Comparison of ENCODE assay signal across 9 cellular contexts in genomic region chr10:71998840-71999194, GRCh38. TPM values are rescaled to one million over a fixed set of nuclear protein-coding genes. Genes with fewer than 3 reads are reported as not detected.
DNase-seq lines count a peak whose midpoint lies in the region; ATAC-seq, FAIRE-seq and TF ChIP-seq lines count a peak whose summit lies in the region.
"Had no signal": no experiment of that assay in that cellular context is flagged by ENCODE, and none has a peak within 500 bp of the region (broad histone marks: within the 10 kb centered on the region; RNA-seq: fewer than 3 reads in every experiment).

No MANE protein-coding gene starts in this region.

- H3K36me3 ChIP-seq in HUES48 (ENCODE audit: control insufficient read depth, insufficient read depth, low read length) (no peaks in the 10 kb centered on the region), HepG2 (replicated peaks in 1 of 2; ENCODE audit: control insufficient read depth in 1 of 2, insufficient read depth in 2 of 2, low read length in 2 of 2) (peaks cover 0 to 14% of the 10 kb centered on the region in 2 experiments; a peak in 2 of 5 replicates), tibial artery (peaks cover 0 to 7% (median 0%) of the 10 kb centered on the region in 3 donors)

- no peak overlapping the region for H2AFZ ChIP-seq in HepG2 (ENCODE audit: low read length)

- peaks cover 11% of the 10 kb centered on the region; the same call in 1 of the 2 replicates for H4K20me1 ChIP-seq in HepG2 (ENCODE audit: insufficient read depth, low read length)

- intact Hi-C loops in HepG2 (cut with micrococcal nuclease; ENCODE audit: unreplicated experiment): no loop called here
- intact Hi-C loops in tibial artery (cut with DNase I; ENCODE audit: low total_unique reads): loop anchor here (1.0 kb wide), 1 partner anchor 34 kb away; no protein-coding TSS in a partner anchor

- CTCF ChIA-PET in HepG2 (lab: Yijun Ruan, JAX; ENCODE audit: low intra/inter-chr PET ratio, low total read pairs): no interaction called here

- H3K27me3 ChIP-seq in HUES48 (ENCODE audit: control insufficient read depth, insufficient read depth, low read length): no peaks in the 10 kb centered on the region
- no peaks in the 10 kb centered on the region for H3K27me3 ChIP-seq in HepG2 (ENCODE audit: control insufficient read depth in 1 of 2, insufficient read depth in 2 of 2, low read length in 2 of 2)
- H3K27me3 ChIP-seq in tibial artery: no peaks in the 10 kb centered on the region

- 25% methylated on average over 5 of the region's 5 CpGs for WGBS in HepG2 (ENCODE audit: low lambda C conversion rate)

- TF ChIP-seq CTCF in choroid plexus epithelial cell (conservative IDR thresholded peaks at IDR 0.05; ENCODE audit: low read depth, low read length) (no peak), HepG2 (CRISPR knock-in tag; IDR thresholded peaks at IDR 0.05) (no peak), tibial artery (IDR thresholded peaks at IDR 0.05) (no peak)

- peak overlapping the region; percentile 30 for H3K4me2 ChIP-seq in HepG2 (ENCODE audit: low read depth, low read length)

- FAIRE-seq in HepG2 (lab: Jason Lieb, UNC): no peak

- H3K9me3 ChIP-seq in HUES48 (ENCODE audit: control insufficient read depth, insufficient read depth, low read length) (no peaks in the 10 kb centered on the region), HepG2 (ENCODE audit: low read length) (no peaks in the 10 kb centered on the region), tibial artery (no peaks in the 10 kb centered on the region)

- DNase-seq in choroid plexus epithelial cell (ENCODE audit: low read depth) (peak; percentile 75), HepG2 (ENCODE audit: low spot score) (peak; percentile 70), tibial artery (peak; percentile 74 to 86), NCI-H524 (lab: John Stamatoyannopoulos, UW) (no peak), inferior parietal cortex (ENCODE audit: extremely low spot score) (no peak), NCI-H1105 (lab: John Stamatoyannopoulos, UW) (no peak)
- DNase-seq in activated CD4-positive, alpha-beta T cell treated with anti-CD3 and anti-CD28 coated beads, Interleukin-2, amount 50 U/mL, for 48 hours: no peak
- DNase-seq: activated naive CD4-positive, alpha-beta T cell treated with anti-CD3 and anti-CD28 coated beads, Interleukin-2, amount 10 ng/mL, durations not matched to agents 7 days and 5 days had no signal

- ATAC-seq in HepG2: peak; percentile 94

- POLR2A ChIA-PET in HepG2 (lab: Yijun Ruan, JAX): interaction anchor here (0.8 to 1.7 kb wide), 7 partner anchors 13 to 148 kb away, joined by 3 to 5 read pairs (median 4); partner anchors contain the start of genes CHST3 and PSAP

- no peaks in the 10 kb centered on the region for H3K4me1 ChIP-seq in HUES48 (ENCODE audit: control insufficient read depth, insufficient read depth, low read length)
- peaks cover 38% of the 10 kb centered on the region for H3K4me1 ChIP-seq in HepG2 (ENCODE audit: insufficient read depth, low read length)
- peaks cover 6 to 76% (median 64%) of the 10 kb centered on the region in 4 donors for H3K4me1 ChIP-seq in tibial artery

- no peak overlapping the region for H3K9ac ChIP-seq in HUES48 (ENCODE audit: low read depth, low read length)
- no peak overlapping the region for H3K9ac ChIP-seq in HepG2 (ENCODE audit: insufficient read depth, low read depth, low read length)

- in situ Hi-C loops in HepG2 (cut with HindIII; ENCODE audit: extremely low pct_ligation_motif_present, low pct_unique_long_range_greater_than_20kb): no loop called here

- H3K79me2 ChIP-seq in HepG2 (ENCODE audit: insufficient read depth, low read length): peaks cover 38% of the 10 kb centered on the region

- no TSS peak for BruUV-seq in HepG2 (replicated peaks; lab: Mats Ljungman, UMichigan)

- H3K4me3 ChIP-seq in HUES48 (ENCODE audit: low read depth, low read length) (no peak overlapping the region), choroid plexus epithelial cell (ENCODE audit: low read depth, low read length) (no peak overlapping the region), HepG2 (replicated peaks in 1 of 3; ENCODE audit: insufficient read depth in 1 of 3, low read depth in 2 of 3, low read length in 3 of 3) (no peak overlapping the region), tibial artery (peak overlapping the region in 1 of 2 donors; percentile 19)

- TF ChIP-seq POLR2A in HepG2 (IDR thresholded peaks at IDR 0.05; ENCODE audit: insufficient read depth in 1 of 2, low read depth in 2 of 2, low read length in 2 of 2): no peak

- H3K27ac ChIP-seq in HUES48 (ENCODE audit: low read depth, low read length): peak overlapping the region; percentile 2
- peak overlapping the region; percentile 41 for H3K27ac ChIP-seq in HepG2 (ENCODE audit: extremely low read length, insufficient read depth, low read length)
- peak overlapping the region; percentile 76 to 81 for H3K27ac ChIP-seq in tibial artery

- no peak for TF ChIP-seq RAD21 in HepG2 (CRISPR knock-in tag; IDR thresholded peaks at IDR 0.05)

- TF ChIP-seq EP300 in HepG2 (IDR thresholded peaks at IDR 0.05; ENCODE audit: low read depth in 2 of 2, low read length in 2 of 2): no peak
- TF ChIP-seq EP300 in HepG2 (CRISPR knock-in tag; IDR thresholded peaks at IDR 0.05; ENCODE audit: borderline replicate concordance): no peak

TF ChIP-seq in HepG2, 621 proteins besides CTCF, POLR2A, EP300 and RAD21 (continues in another document):
- TF ChIP-seq ZNF513 (CRISPR knock-in tag; conservative IDR thresholded peaks at IDR 0.05): no peak
- no peak for TF ChIP-seq ZSCAN29 (CRISPR knock-in tag; conservative IDR thresholded peaks at IDR 0.05)
- TF ChIP-seq ZNF564 (CRISPR knock-in tag; IDR thresholded peaks at IDR 0.05): no peak
- no peak for TF ChIP-seq TFDP2 (CRISPR knock-in tag; IDR thresholded peaks at IDR 0.05)
- peak; percentile 47; the same call in 1 of the 2 replicates for TF ChIP-seq ELF3 (CRISPR knock-in tag; IDR thresholded peaks at IDR 0.05)
- TF ChIP-seq ZNF7 (CRISPR knock-in tag; IDR thresholded peaks at IDR 0.05): no peak
- peak; percentile 76 for TF ChIP-seq FOSL2 (CRISPR knock-in tag; IDR thresholded peaks at IDR 0.05)
- no peak for TF ChIP-seq CBFB (CRISPR knock-in tag; IDR thresholded peaks at IDR 0.05)
- no peak for TF ChIP-seq ZNF468 (CRISPR knock-in tag; IDR thresholded peaks at IDR 0.05)
- TF ChIP-seq CEBPG (CRISPR knock-in tag; IDR thresholded peaks at IDR 0.05): no peak
- no peak for TF ChIP-seq FLYWCH1 (CRISPR knock-in tag; IDR thresholded peaks at IDR 0.05)
- TF ChIP-seq ZNF572 (CRISPR knock-in tag; IDR thresholded peaks at IDR 0.05): no peak
- no peak for TF ChIP-seq SOX13 (IDR thresholded peaks at IDR 0.05)
- TF ChIP-seq SOX13 (CRISPR knock-in tag; conservative IDR thresholded peaks at IDR 0.05 in 1 of 2, IDR thresholded peaks at IDR 0.05 in 1 of 2): peak in 1 of 2 experiments; percentile 15; a peak in 1 of 4 replicates

RNA-seq across cellular contexts. Expression of gene CHST3, which starts 34.6 kb away (rescaled TPM):
- 13.4 and 18.7 TPM in 2 replicates for total RNA-seq in HepG2 (2016; rRNA removed; fragmentation: Illumina TruSeq; extraction: Trizol)
- 1.8 and 1.9 TPM in 2 replicates for total RNA-seq in HepG2 (2016; cell fraction: cytosol; rRNA removed; fragmentation: Illumina TruSeq; extraction: Trizol; ENCODE audit: low read depth)
- 12.3 and 17.7 TPM in 2 replicates for total RNA-seq in HepG2 (2016; cell fraction: insoluble cytoplasmic fraction; rRNA removed; fragmentation: Illumina TruSeq; extraction: Trizol)
- 7.4 and 7.7 TPM in 2 replicates for total RNA-seq in HepG2 (2016; cell fraction: membrane; rRNA removed; fragmentation: Illumina TruSeq; extraction: Trizol)
- total RNA-seq in HepG2 (2016; cell fraction: nucleus; rRNA removed; fragmentation: Illumina TruSeq; extraction: Trizol): 18.2 and 22.8 TPM in 2 replicates
- polyA plus RNA-seq in HepG2 (2011; rRNA removed): 7.2 and 8.1 TPM in 2 replicates
- 6.1 and 6.3 TPM in 2 replicates for polyA plus RNA-seq in HepG2 (2011; cell fraction: cytosol; rRNA removed)
- polyA plus RNA-seq in HepG2 (2011; cell fraction: nucleus; rRNA removed): 9.2 and 10.1 TPM in 2 replicates
- polyA plus RNA-seq in HepG2 (2012): 4.5 and 6.1 TPM in 2 replicates
- polyA plus RNA-seq in HepG2 (2016; cell fraction: cytosol; fragmentation: Illumina TruSeq; extraction: Trizol; ENCODE audit: low read depth): 1.2 and 1.3 TPM in 2 replicates
- polyA plus RNA-seq in HepG2 (2016; cell fraction: insoluble cytoplasmic fraction; fragmentation: Illumina TruSeq; extraction: Trizol; ENCODE audit: low read depth): 8.1 and 9.2 TPM in 2 replicates
- 2.9 and 3.3 TPM in 2 replicates for polyA plus RNA-seq in HepG2 (2016; cell fraction: membrane; fragmentation: Illumina TruSeq; extraction: Trizol; ENCODE audit: low read depth)
- polyA plus RNA-seq in HepG2 (2016; cell fraction: nucleus; fragmentation: Illumina TruSeq; extraction: Trizol; ENCODE audit: insufficient read depth, low read depth): 25.5 and 27.0 TPM in 2 replicates
- 22.4 and 23.3 TPM in 2 replicates for polyA minus RNA-seq in HepG2 (2011; rRNA and poly(A)+ RNA removed; ENCODE audit: low replicate concordance)
- polyA minus RNA-seq in HepG2 (2011; cell fraction: cytosol; rRNA and poly(A)+ RNA removed): 9.6 TPM in 2 replicates
- polyA minus RNA-seq in HepG2 (2011; cell fraction: nucleus; rRNA and poly(A)+ RNA removed): 9.7 and 10.7 TPM in 2 replicates

Comparison
In these comparisons a context has a peak if more than half of its experiments do, and no peak if none do; other contexts are left out.
1. H3K27ac ChIP-seq: peak in every context shown above with its lines; median percentile 78 in tibial artery; 41 in HepG2; 2 in HUES48.
2. DNase-seq: peak in choroid plexus epithelial cell (single experiment), HepG2 (single experiment) and tibial artery (2 of 2); none in NCI-H524 (0 of 2), inferior parietal cortex (single experiment), activated CD4-positive, alpha-beta T cell treated with anti-CD3 and anti-CD28 coated beads, Interleukin-2, amount 50 U/mL, for 48 hours (0 of 2) and NCI-H1105 (single experiment).